ENCODE assay signal across 20 cellular contexts in genomic region chr13:59086147-59086546, GRCh38.
DNase-seq lines count a peak whose midpoint lies in the region; ATAC-seq, FAIRE-seq and TF ChIP-seq lines count a peak whose summit lies in the region.
"Had no signal": no experiment of that assay in that cellular context is flagged by ENCODE, and none has a peak within 500 bp of the region (broad histone marks: within the 10 kb centered on the region; RNA-seq: fewer than 3 reads in every experiment).

No MANE protein-coding gene starts in this region.

- TF ChIP-seq CTCF in retinal pigment epithelial cell (conservative IDR thresholded peaks at IDR 0.05; ENCODE audit: low read depth, low read length): no peak

- DNase-seq in H54 (ENCODE audit: insufficient read length, low spot score): no peak
- DNase-seq in fibroblast of peridontal ligament (ENCODE audit: extremely low read depth): peak; percentile 28
- peak; percentile 26 for DNase-seq in retinal pigment epithelial cell (ENCODE audit: low read depth)
- DNase-seq in NCI-H510A (lab: John Stamatoyannopoulos, UW): no peak
- no peak for DNase-seq in cortex of kidney (lab: John Stamatoyannopoulos, UW)
- DNase-seq: activated gamma-delta T cell treated with Interleukin-2 at 50 U/mL for 16 hours; effector memory CD4-positive, alpha-beta T cell; islet precursor cell; midbrain; NCI-H1105 treated with DMSO at 0.1 percent for 48 hours; NCI-H2227 treated with DMSO at 0.1 percent for 48 hours; nucleus accumbens; sigmoid colon; stimulated activated CD4-positive, alpha-beta T cell treated with anti-CD3 and anti-CD28 coated beads, Interleukin-4, amount 100 ng/mL, for 24 hours; T-cell; upper lobe of right lung had no signal

- TF ChIP-seq POLR2A in H54 (IDR thresholded peaks at IDR 0.05; ENCODE audit: low read depth, low read length): no peak

- ATAC-seq in SK-N-SH treated with all-trans-retinoic acid at 6 μM for 48 hours (peak; percentile 77), GM19324 (IDR thresholded peaks at IDR 0.05; ENCODE audit: low FRiP score, unreplicated experiment) (no peak), HG02938 (IDR thresholded peaks at IDR 0.05; ENCODE audit: unreplicated experiment) (no peak)
- ATAC-seq: T-cell, upper lobe of right lung, WTC11 had no signal

- FAIRE-seq in H54 (lab: Jason Lieb, UNC): peak; percentile 81

- no peak overlapping the region for H3K4me3 ChIP-seq in retinal pigment epithelial cell (ENCODE audit: low read length)
- H3K4me3 ChIP-seq: sigmoid colon, upper lobe of right lung had no signal

TF ChIP-seq in SK-N-SH treated with all-trans-retinoic acid at 6 μM for 48 hours, 23 proteins besides CTCF, POLR2A, EP300 and RAD21:
- TF ChIP-seq RARB (CRISPR knock-in tag; IDR thresholded peaks at IDR 0.05): no peak
- no peak for TF ChIP-seq TSHZ2 (CRISPR knock-in tag; IDR thresholded peaks at IDR 0.05)
- no peak for TF ChIP-seq ESRRG (CRISPR knock-in tag; IDR thresholded peaks at IDR 0.05)
- TF ChIP-seq OSR1 (CRISPR knock-in tag; IDR thresholded peaks at IDR 0.05): no peak
- no peak for TF ChIP-seq TCF4 (CRISPR knock-in tag; IDR thresholded peaks at IDR 0.05; ENCODE audit: borderline replicate concordance)
- no peak for TF ChIP-seq PATZ1 (CRISPR knock-in tag; IDR thresholded peaks at IDR 0.05; ENCODE audit: borderline replicate concordance)
- TF ChIP-seq ZC3H10 (CRISPR knock-in tag; IDR thresholded peaks at IDR 0.05): no peak
- no peak for TF ChIP-seq TOX (CRISPR knock-in tag; IDR thresholded peaks at IDR 0.05; ENCODE audit: borderline replicate concordance)
- no peak for TF ChIP-seq GLIS3 (CRISPR knock-in tag; IDR thresholded peaks at IDR 0.05)
- no peak for TF ChIP-seq ZFP3 (CRISPR knock-in tag; IDR thresholded peaks at IDR 0.05)
- no peak for TF ChIP-seq ZNF565 (CRISPR knock-in tag; conservative IDR thresholded peaks at IDR 0.05; ENCODE audit: low read depth)

Comparison
In these comparisons a context has a peak if more than half of its experiments do, and no peak if none do; other contexts are left out.
1. DNase-seq: peak in fibroblast of peridontal ligament (single experiment) and retinal pigment epithelial cell (single experiment); none in H54 (single experiment), NCI-H510A (single experiment) and cortex of kidney (single experiment).